ENCODE assay signal across 2 cellular contexts in genomic region chr14:18955816-18956215, GRCh38. TPM values are rescaled to one million over a fixed set of nuclear protein-coding genes. Genes with fewer than 3 reads are reported as not detected.
"Had no signal": no experiment of that assay in that cellular context is flagged by ENCODE, and none has a peak within 500 bp of the region (broad histone marks: within the 10 kb centered on the region; RNA-seq: fewer than 3 reads in every experiment).

No MANE protein-coding gene starts in this region.

RNA-seq across cellular contexts. Expression of gene POTEM, which starts 11.4 kb away (rescaled TPM):
- total RNA-seq: G401, GM12878 had no signal
